ENCODE assay signal across 1 cellular context in genomic region chr16:64417711-64418227, GRCh38.
TF ChIP-seq lines count a peak whose summit lies in the region.

No MANE protein-coding gene starts in this region.

TF ChIP-seq in SK-N-SH treated with all-trans-retinoic acid at 6 μM for 48 hours, 23 proteins besides CTCF, POLR2A, EP300 and RAD21 (continued from another document):
- TF ChIP-seq OSR1 (CRISPR knock-in tag; IDR thresholded peaks at IDR 0.05) (no peak), PPARA (CRISPR knock-in tag; IDR thresholded peaks at IDR 0.05; ENCODE audit: borderline replicate concordance) (no peak), ZFP3 (CRISPR knock-in tag; IDR thresholded peaks at IDR 0.05) (no peak), GLIS3 (CRISPR knock-in tag; IDR thresholded peaks at IDR 0.05) (no peak), RARB (CRISPR knock-in tag; IDR thresholded peaks at IDR 0.05) (no peak), ZNF70 (CRISPR knock-in tag; IDR thresholded peaks at IDR 0.05) (no peak), CREB5 (CRISPR knock-in tag; IDR thresholded peaks at IDR 0.05; ENCODE audit: low read depth) (no peak)
